In genomic region chr4:88033309-88033708, GRCh38 we compare ENCODE assay signal across 8 cellular contexts. TPM values are rescaled to one million over a fixed set of nuclear protein-coding genes. Genes with fewer than 3 reads are reported as not detected.
DNase-seq lines count a peak whose midpoint lies in the region; ATAC-seq lines count a peak whose summit lies in the region.

No MANE protein-coding gene starts in this region.

- no peak overlapping the region for H3K4me3 Mint-ChIP-seq in activated T-helper 2 cell treated with anti-CD3 and anti-CD28 coated beads, Interferon-gamma antibody, Interleukin-2, Interleukin-4, amounts not matched to agents 10 μg/mL and 5 μg/mL and 100 μg/mL, durations not matched to agents 14 hours and 24 hours and 36 hours (ENCODE audit: low read depth)

- peak; percentile 67 for ATAC-seq in HG02763 (IDR thresholded peaks at IDR 0.05; ENCODE audit: unreplicated experiment)
- ATAC-seq in HG03460 (IDR thresholded peaks at IDR 0.05; ENCODE audit: unreplicated experiment) = no peak

- H3K27me3 Mint-ChIP-seq in activated T-helper 2 cell treated with anti-CD3 and anti-CD28 coated beads, Interferon-gamma antibody, Interleukin-2, Interleukin-4, amounts not matched to agents 10 μg/mL and 5 μg/mL and 100 μg/mL, durations not matched to agents 14 hours and 24 hours and 36 hours (ENCODE audit: low read depth) = no peaks in the 10 kb centered on the region

- peaks cover 20% of the 10 kb centered on the region for H3K4me1 Mint-ChIP-seq in activated T-helper 2 cell treated with anti-CD3 and anti-CD28 coated beads, Interferon-gamma antibody, Interleukin-2, Interleukin-4, amounts not matched to agents 10 μg/mL and 5 μg/mL and 100 μg/mL, durations not matched to agents 14 hours and 24 hours and 36 hours (ENCODE audit: low read depth)

- intact Hi-C loops in activated T-helper 2 cell treated with anti-CD3 and anti-CD28 coated beads, Interferon-gamma antibody, Interleukin-2, Interleukin-4, amounts not matched to agents 10 μg/mL and 5 μg/mL and 100 μg/mL, durations not matched to agents 14 hours and 24 hours and 36 hours (cut with micrococcal nuclease) = loop anchor here (1.0 to 5.0 kb wide), 2 partner anchors 124 to 179 kb away; partner anchors contain the start of gene ABCG2

- no peak overlapping the region for H3K27ac Mint-ChIP-seq in activated T-helper 2 cell treated with anti-CD3 and anti-CD28 coated beads, Interferon-gamma antibody, Interleukin-2, Interleukin-4, amounts not matched to agents 10 μg/mL and 5 μg/mL and 100 μg/mL, durations not matched to agents 14 hours and 24 hours and 36 hours

- H3K9me3 Mint-ChIP-seq in activated T-helper 2 cell treated with anti-CD3 and anti-CD28 coated beads, Interferon-gamma antibody, Interleukin-2, Interleukin-4, amounts not matched to agents 10 μg/mL and 5 μg/mL and 100 μg/mL, durations not matched to agents 14 hours and 24 hours and 36 hours = no peaks in the 10 kb centered on the region

- peaks cover 54% of the 10 kb centered on the region for H3K36me3 Mint-ChIP-seq in activated T-helper 2 cell treated with anti-CD3 and anti-CD28 coated beads, Interferon-gamma antibody, Interleukin-2, Interleukin-4, amounts not matched to agents 10 μg/mL and 5 μg/mL and 100 μg/mL, durations not matched to agents 14 hours and 24 hours and 36 hours (ENCODE audit: low read depth)

- peak; percentile 5 to 34 for DNase-seq in stimulated activated CD4-positive, alpha-beta T cell treated with anti-CD3 and anti-CD28 coated beads, Interleukin-2, amount 100 ng/mL, for 24 hours
- no peak for DNase-seq in stimulated activated CD4-positive, alpha-beta T cell treated with anti-CD3 and anti-CD28 coated beads, Interleukin-4, amount 100 ng/mL, for 1 hour
- DNase-seq in NCI-H460 (ENCODE audit: extremely low read depth, low read depth) = peak; percentile 59
- peak; percentile 16 for DNase-seq in activated T-helper 2 cell treated with anti-CD3 and anti-CD28 coated beads, Interferon-gamma antibody, Interleukin-2, Interleukin-4, amounts not matched to agents 10 μg/mL and 5 μg/mL and 100 μg/mL, durations not matched to agents 14 hours and 24 hours and 36 hours (ENCODE audit: low spot score)
- DNase-seq in glomerular visceral epithelial cell (ENCODE audit: extremely low spot score) = peak; percentile 64
- peak; percentile 79 for DNase-seq in renal cortical epithelial cell (ENCODE audit: low read depth)

RNA-seq across cellular contexts. Expression of gene PKD2, which starts 25.9 kb away (rescaled TPM):
- total RNA-seq in NCI-H460 (2014; rRNA removed; shearing (Covaris generic)) = 12.7 and 13.5 TPM in 2 replicates
- polyA plus RNA-seq in NCI-H460 (2014; cell fraction: nucleus; rRNA removed) = 30.0 and 31.8 TPM in 2 replicates
- total RNA-seq in activated T-helper 2 cell treated with anti-CD3 and anti-CD28 coated beads, Interferon-gamma antibody, Interleukin-2, Interleukin-4, amounts not matched to agents 10 μg/mL and 5 μg/mL and 100 μg/mL, durations not matched to agents 14 hours and 24 hours and 36 hours = 13.6 and 16.6 TPM in 2 replicates
- 29.2 and 189 TPM in 2 replicates for total RNA-seq in renal cortical epithelial cell

RNA-seq across cellular contexts. Expression of gene SPP1, which starts 57.8 kb away (rescaled TPM):
- 1,528 and 1,619 TPM in 2 replicates for total RNA-seq in NCI-H460 (2014; rRNA removed; shearing (Covaris generic))
- 1,782 and 1,822 TPM in 2 replicates for polyA plus RNA-seq in NCI-H460 (2014; cell fraction: nucleus; rRNA removed)
- 0.43 and 0.67 TPM in 2 replicates for total RNA-seq in activated T-helper 2 cell treated with anti-CD3 and anti-CD28 coated beads, Interferon-gamma antibody, Interleukin-2, Interleukin-4, amounts not matched to agents 10 μg/mL and 5 μg/mL and 100 μg/mL, durations not matched to agents 14 hours and 24 hours and 36 hours
- total RNA-seq in renal cortical epithelial cell = 723 and 3,280 TPM in 2 replicates

Comparison
In these comparisons a context has a peak if more than half of its experiments do, and no peak if none do; other contexts are left out.
1. RNA of gene SPP1, which starts 57.8 kb away (total RNA-seq): 723 to 3,280 TPM in renal cortical epithelial cell and 1,528 to 1,619 TPM in NCI-H460; 0.43 to 0.67 TPM in activated T-helper 2 cell treated with anti-CD3 and anti-CD28 coated beads, Interferon-gamma antibody, Interleukin-2, Interleukin-4, amounts not matched to agents 10 μg/mL and 5 μg/mL and 100 μg/mL, durations not matched to agents 14 hours and 24 hours and 36 hours; every median in the first group is over 100 times any median in the second.